In the genomic region with DNA sequence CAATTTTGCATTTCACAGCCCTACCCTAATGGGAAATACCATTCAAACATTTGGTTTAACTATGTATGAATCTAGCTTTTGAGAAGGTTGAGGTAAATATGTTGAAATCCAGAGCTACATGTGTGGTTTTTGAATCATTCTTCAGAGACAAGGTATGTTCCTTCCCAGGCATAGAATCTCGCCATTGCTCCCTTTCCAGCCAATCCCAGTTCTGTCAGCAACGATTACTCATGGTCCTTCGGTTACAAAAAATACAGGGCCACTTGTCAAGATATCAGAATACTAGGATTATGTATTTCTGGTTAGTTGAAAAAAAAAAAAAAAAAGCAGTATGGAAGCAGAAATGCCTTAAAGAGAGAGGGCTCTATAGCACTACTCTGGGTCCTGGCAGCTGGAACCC, we compare ENCODE assay signal across 22 cellular contexts.
DNase-seq lines count a peak whose midpoint lies in the region; FAIRE-seq and TF ChIP-seq lines count a peak whose summit lies in the region.
"Had no signal": no experiment of that assay in that cellular context is flagged by ENCODE, and none has a peak within 500 bp of the region (broad histone marks: within the 10 kb centered on the region; RNA-seq: fewer than 3 reads in every experiment).

No MANE protein-coding gene starts in this region.

- H3K36me3 ChIP-seq in bronchial epithelial cell (ENCODE audit: control insufficient read depth, insufficient read depth, low read length), result no peaks in the 10 kb centered on the region
- H3K36me3 ChIP-seq: BE2C had no signal

- H3K4me3 ChIP-seq in bronchial epithelial cell (ENCODE audit: low read depth, low read length) (no peak overlapping the region), fibroblast of villous mesenchyme (ENCODE audit: low read depth, low read length) (no peak overlapping the region)
- H3K4me3 ChIP-seq: GM23338 had no signal

- no peaks in the 10 kb centered on the region for H3K27me3 ChIP-seq in bronchial epithelial cell (ENCODE audit: control insufficient read depth, insufficient read depth, low read length)
- H3K27me3 ChIP-seq: BE2C had no signal

- TF ChIP-seq CTCF in bronchial epithelial cell (IDR thresholded peaks at IDR 0.05; ENCODE audit: insufficient read depth, low read length, severe bottlenecking), result no peak
- no peak for TF ChIP-seq CTCF in fibroblast of villous mesenchyme (IDR thresholded peaks at IDR 0.05; ENCODE audit: insufficient read depth, low read depth, low read length)

- FAIRE-seq in bronchial epithelial cell (lab: Jason Lieb, UNC), result no peak
- FAIRE-seq: A204.1, D721Med, G401.6, GM12891, GM18507, HepG2 had no signal

- DNase-seq in amniotic epithelial cell (ENCODE audit: low read depth), result peak; percentile 99
- peak; percentile 43 for DNase-seq in bronchial epithelial cell (ENCODE audit: low read depth)
- peak; percentile 37 for DNase-seq in fibroblast of villous mesenchyme (ENCODE audit: low read depth)
- peak; percentile 29 for DNase-seq in retina
- no peak for DNase-seq in NCI-H2196 (lab: John Stamatoyannopoulos, UW; ENCODE audit: unreplicated experiment)
- DNase-seq in T-helper 1 cell, result no peak
- no peak for DNase-seq in SIG-M5 treated with dmso at 0.1 percent for 504 hours (lab: John Stamatoyannopoulos, UW; ENCODE audit: unreplicated experiment)
- no peak for DNase-seq in T-helper 9 cell
- DNase-seq: ACHN; BE2C; C1 segment of cervical spinal cord; Caco-2; CD4-positive, alpha-beta T cell; H7; HFFc6 had no signal

Comparison
In these comparisons a context has a peak if more than half of its experiments do, and no peak if none do; other contexts are left out.
1. DNase-seq: peak in amniotic epithelial cell (single experiment), bronchial epithelial cell (single experiment), fibroblast of villous mesenchyme (single experiment) and retina (single experiment); none in NCI-H2196 (single experiment), T-helper 1 cell (0 of 5), SIG-M5 treated with dmso at 0.1 percent for 504 hours (single experiment) and T-helper 9 cell (single experiment).